In genomic region chr7:2301510-2301860, GRCh38 we compare ENCODE assay signal across 1 cellular context.
A peak's percentile ranks its signal among the peaks of the same experiment; 100 is the strongest.
TF ChIP-seq lines count a peak whose summit lies in the region.

No MANE protein-coding gene starts in this region.

TF ChIP-seq in K562, 482 proteins besides CTCF, POLR2A, EP300 and RAD21:
- no peak for TF ChIP-seq ZNF699 (CRISPR knock-in tag; IDR thresholded peaks at IDR 0.05; ENCODE audit: insufficient replicate concordance)
- peak in 1 of 2 experiments; percentile 12; a peak in 1 of 4 replicates for TF ChIP-seq TEAD1 (CRISPR knock-in tag; IDR thresholded peaks at IDR 0.05)
- TF ChIP-seq ELK1 (CRISPR knock-in tag; IDR thresholded peaks at IDR 0.05): no peak
- no peak for TF ChIP-seq SNIP1 (IDR thresholded peaks at IDR 0.05; ENCODE audit: low read depth)
- no peak for TF ChIP-seq HOXB6 (CRISPR knock-in tag; IDR thresholded peaks at IDR 0.05; ENCODE audit: borderline replicate concordance)
- no peak for TF ChIP-seq ZBTB17 (CRISPR knock-in tag; IDR thresholded peaks at IDR 0.05)
- TF ChIP-seq ZFP30 (CRISPR knock-in tag; IDR thresholded peaks at IDR 0.05; ENCODE audit: borderline replicate concordance): no peak
- peak; percentile 55 for TF ChIP-seq PKNOX1 (IDR thresholded peaks at IDR 0.05)
- no peak for TF ChIP-seq THAP7 (CRISPR knock-in tag; IDR thresholded peaks at IDR 0.05)
- no peak for TF ChIP-seq PHF20 (IDR thresholded peaks at IDR 0.05; ENCODE audit: partially characterized antibody)
- TF ChIP-seq NCOR1 (IDR thresholded peaks at IDR 0.05): no peak
- no peak for TF ChIP-seq ZNF589 (CRISPR knock-in tag; IDR thresholded peaks at IDR 0.05; ENCODE audit: low read depth)
- TF ChIP-seq RFX1 (IDR thresholded peaks at IDR 0.05): peak; percentile 90
- TF ChIP-seq ZNF224 (CRISPR knock-in tag; IDR thresholded peaks at IDR 0.05): no peak
- no peak for TF ChIP-seq ZNF398 (CRISPR knock-in tag; IDR thresholded peaks at IDR 0.05)
- TF ChIP-seq ZNF449 (CRISPR knock-in tag; IDR thresholded peaks at IDR 0.05): no peak
- no peak for TF ChIP-seq NEUROD1 (IDR thresholded peaks at IDR 0.05; ENCODE audit: borderline replicate concordance, low read depth, low read length, partially characterized antibody)
- no peak for TF ChIP-seq FOS (IDR thresholded peaks at IDR 0.05; ENCODE audit: extremely low read depth, insufficient read length)
- no peak for TF ChIP-seq FOXK1 (CRISPR knock-in tag; IDR thresholded peaks at IDR 0.05; ENCODE audit: borderline replicate concordance)
- TF ChIP-seq ZNF512 (tag; IDR thresholded peaks at IDR 0.05): no peak
- 0 out of 2 replicates have a peak, but pooled peaks have one; percentile 30 for TF ChIP-seq FOXP1 (CRISPR knock-in tag; IDR thresholded peaks at IDR 0.05)
